1 cellular context compared by ENCODE assay signal in the genomic region with DNA sequence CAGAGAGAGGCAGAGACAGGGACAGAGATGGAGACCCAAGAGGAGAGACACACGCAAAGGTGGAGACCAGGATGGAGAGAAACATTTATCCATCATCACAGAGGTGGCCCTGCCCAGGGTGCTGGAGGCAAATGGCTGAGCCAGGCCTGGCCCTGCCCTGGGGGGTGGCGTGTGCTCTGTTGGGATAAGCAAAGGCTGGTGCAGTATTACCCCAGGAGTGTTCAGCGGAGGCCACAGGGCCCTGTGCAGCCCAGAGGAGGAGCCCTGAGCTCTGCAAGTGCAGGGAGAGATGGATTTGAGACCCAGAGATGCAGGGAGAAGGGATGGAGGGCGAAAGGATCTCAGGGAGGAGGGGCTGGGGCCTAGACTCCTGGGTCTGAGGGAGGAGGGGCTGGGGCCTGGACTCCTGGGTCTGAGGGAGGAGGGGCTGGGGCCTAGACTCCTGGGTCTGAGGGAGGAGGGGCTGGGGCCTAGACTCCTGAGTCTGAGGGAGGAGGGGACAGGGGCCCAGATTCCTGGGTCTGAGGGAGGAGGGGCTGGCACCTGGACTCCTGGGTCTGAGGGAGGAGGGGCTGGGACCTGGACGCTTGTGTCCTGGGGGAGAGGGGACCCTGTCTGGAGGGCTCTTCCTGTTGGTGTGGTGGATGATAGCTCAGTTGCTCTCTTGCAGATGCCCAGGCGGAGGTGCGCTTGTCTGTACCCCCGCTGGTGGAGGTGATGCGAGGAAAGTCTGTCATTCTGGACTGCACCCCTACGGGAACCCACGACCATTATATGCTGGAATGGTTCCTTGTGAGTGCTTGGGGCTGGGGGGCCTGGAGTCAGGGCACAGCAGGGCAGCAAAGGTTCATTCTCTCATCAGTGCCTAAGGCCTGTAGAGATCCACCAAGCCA.
A peak's percentile ranks its signal among the peaks of the same experiment; 100 is the strongest.
TF ChIP-seq lines count a peak whose summit lies in the region.

No MANE protein-coding gene starts in this region.

TF ChIP-seq in HepG2, 621 proteins besides CTCF, POLR2A, EP300 and RAD21:
- TF ChIP-seq, protein P1, sequence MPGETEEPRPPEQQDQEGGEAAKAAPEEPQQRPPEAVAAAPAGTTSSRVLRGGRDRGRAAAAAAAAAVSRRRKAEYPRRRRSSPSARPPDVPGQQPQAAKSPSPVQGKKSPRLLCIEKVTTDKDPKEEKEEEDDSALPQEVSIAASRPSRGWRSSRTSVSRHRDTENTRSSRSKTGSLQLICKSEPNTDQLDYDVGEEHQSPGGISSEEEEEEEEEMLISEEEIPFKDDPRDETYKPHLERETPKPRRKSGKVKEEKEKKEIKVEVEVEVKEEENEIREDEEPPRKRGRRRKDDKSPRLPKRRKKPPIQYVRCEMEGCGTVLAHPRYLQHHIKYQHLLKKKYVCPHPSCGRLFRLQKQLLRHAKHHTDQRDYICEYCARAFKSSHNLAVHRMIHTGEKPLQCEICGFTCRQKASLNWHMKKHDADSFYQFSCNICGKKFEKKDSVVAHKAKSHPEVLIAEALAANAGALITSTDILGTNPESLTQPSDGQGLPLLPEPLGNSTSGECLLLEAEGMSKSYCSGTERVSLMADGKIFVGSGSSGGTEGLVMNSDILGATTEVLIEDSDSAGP (CRISPR knock-in tag; IDR thresholded peaks at IDR 0.05; ENCODE audit: borderline replicate concordance) = peak; percentile 33; the same call in 1 of the 2 replicates
- TF ChIP-seq, protein P2, sequence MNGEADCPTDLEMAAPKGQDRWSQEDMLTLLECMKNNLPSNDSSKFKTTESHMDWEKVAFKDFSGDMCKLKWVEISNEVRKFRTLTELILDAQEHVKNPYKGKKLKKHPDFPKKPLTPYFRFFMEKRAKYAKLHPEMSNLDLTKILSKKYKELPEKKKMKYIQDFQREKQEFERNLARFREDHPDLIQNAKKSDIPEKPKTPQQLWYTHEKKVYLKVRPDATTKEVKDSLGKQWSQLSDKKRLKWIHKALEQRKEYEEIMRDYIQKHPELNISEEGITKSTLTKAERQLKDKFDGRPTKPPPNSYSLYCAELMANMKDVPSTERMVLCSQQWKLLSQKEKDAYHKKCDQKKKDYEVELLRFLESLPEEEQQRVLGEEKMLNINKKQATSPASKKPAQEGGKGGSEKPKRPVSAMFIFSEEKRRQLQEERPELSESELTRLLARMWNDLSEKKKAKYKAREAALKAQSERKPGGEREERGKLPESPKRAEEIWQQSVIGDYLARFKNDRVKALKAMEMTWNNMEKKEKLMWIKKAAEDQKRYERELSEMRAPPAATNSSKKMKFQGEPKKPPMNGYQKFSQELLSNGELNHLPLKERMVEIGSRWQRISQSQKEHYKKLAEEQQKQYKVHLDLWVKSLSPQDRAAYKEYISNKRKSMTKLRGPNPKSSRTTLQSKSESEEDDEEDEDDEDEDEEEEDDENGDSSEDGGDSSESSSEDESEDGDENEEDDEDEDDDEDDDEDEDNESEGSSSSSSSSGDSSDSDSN (CRISPR knock-in tag; IDR thresholded peaks at IDR 0.05) = no peak
- TF ChIP-seq, protein P3, sequence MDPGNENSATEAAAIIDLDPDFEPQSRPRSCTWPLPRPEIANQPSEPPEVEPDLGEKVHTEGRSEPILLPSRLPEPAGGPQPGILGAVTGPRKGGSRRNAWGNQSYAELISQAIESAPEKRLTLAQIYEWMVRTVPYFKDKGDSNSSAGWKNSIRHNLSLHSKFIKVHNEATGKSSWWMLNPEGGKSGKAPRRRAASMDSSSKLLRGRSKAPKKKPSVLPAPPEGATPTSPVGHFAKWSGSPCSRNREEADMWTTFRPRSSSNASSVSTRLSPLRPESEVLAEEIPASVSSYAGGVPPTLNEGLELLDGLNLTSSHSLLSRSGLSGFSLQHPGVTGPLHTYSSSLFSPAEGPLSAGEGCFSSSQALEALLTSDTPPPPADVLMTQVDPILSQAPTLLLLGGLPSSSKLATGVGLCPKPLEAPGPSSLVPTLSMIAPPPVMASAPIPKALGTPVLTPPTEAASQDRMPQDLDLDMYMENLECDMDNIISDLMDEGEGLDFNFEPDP (CRISPR knock-in tag; conservative IDR thresholded peaks at IDR 0.05) = no peak
- TF ChIP-seq SP2 (CRISPR knock-in tag; IDR thresholded peaks at IDR 0.05) = peak; percentile 30; the same call in 1 of the 2 replicates
- no peak for TF ChIP-seq ZNF225 (CRISPR knock-in tag; IDR thresholded peaks at IDR 0.05)
- peak; percentile 98 for TF ChIP-seq ZSCAN22 (CRISPR knock-in tag; IDR thresholded peaks at IDR 0.05)
